In the genomic region with DNA sequence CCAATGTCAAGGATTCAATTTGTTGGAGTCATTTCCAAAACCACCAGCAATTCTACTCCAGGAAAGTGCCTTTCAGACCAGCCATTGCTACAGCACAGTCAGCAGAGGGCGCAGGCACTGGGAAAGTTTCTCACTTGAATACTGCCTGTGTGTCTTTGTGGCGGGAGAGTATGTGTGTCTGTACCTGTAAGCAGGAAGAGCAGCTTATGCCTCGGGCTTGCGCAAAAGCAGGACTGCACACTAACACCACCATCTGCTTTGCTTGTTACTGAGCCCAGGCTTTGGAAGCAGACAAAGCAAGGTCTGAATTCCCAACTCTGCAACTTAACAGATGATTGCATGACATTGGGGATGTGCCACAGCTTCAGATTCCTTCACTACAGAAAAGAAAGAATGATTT, we compare ENCODE assay signal across 8 cellular contexts. TPM values are rescaled to one million over a fixed set of nuclear protein-coding genes. Genes with fewer than 3 reads are reported as not detected.
DNase-seq lines count a peak whose midpoint lies in the region; ATAC-seq and TF ChIP-seq lines count a peak whose summit lies in the region.

No MANE protein-coding gene starts in this region.

- H3K27me3 Mint-ChIP-seq in T-helper 2 cell treated with Interferon-gamma antibody and Interleukin-4, amounts not matched to agents 5 μg/mL and 100 μg/mL, for 36 hours (ENCODE audit: low read depth), result peaks cover 64% of the 10 kb centered on the region

- H3K9me3 ChIP-seq in spleen, result no peaks in the 10 kb centered on the region

- 5 to 13% (median 6%) methylated on average over 4 of the region's 4 CpGs for WGBS in spleen, 5 donors

- peak; percentile 60 for ATAC-seq in HG02763 (IDR thresholded peaks at IDR 0.05; ENCODE audit: unreplicated experiment)
- no peak for ATAC-seq in HG02884 (IDR thresholded peaks at IDR 0.05; ENCODE audit: unreplicated experiment)

- no peaks in the 10 kb centered on the region for H3K36me3 ChIP-seq in spleen

- intact Hi-C loops in spleen (cut with DNase I; ENCODE audit: low total_unique reads), result loop anchor here (5.0 kb wide), 1 partner anchor 77 kb away; no protein-coding TSS in a partner anchor

- H3K36me3 Mint-ChIP-seq in T-helper 2 cell treated with Interferon-gamma antibody and Interleukin-4, amounts not matched to agents 5 μg/mL and 100 μg/mL, for 36 hours (ENCODE audit: low read depth), result no peaks in the 10 kb centered on the region

- in situ Hi-C loops in astrocyte of the spinal cord (cut with HindIII; ENCODE audit: low sequenced_read_pairs), result no loop called here

- peaks cover 0 to 6% (median 0%) of the 10 kb centered on the region in 7 donors for H3K27me3 ChIP-seq in spleen (replicated peaks in 1 of 7)

- TF ChIP-seq CTCF in astrocyte of the spinal cord (IDR thresholded peaks at IDR 0.05; ENCODE audit: low read depth, low read length) (peak; percentile 97), spleen (IDR thresholded peaks at IDR 0.05 in 8 of 11, conservative IDR thresholded peaks at IDR 0.05 in 3 of 11) (peak; percentile 57 to 83 (median 75))

- H3K4me1 Mint-ChIP-seq in T-helper 2 cell treated with Interferon-gamma antibody and Interleukin-4, amounts not matched to agents 5 μg/mL and 100 μg/mL, for 36 hours (ENCODE audit: low read depth), result peaks cover 6% of the 10 kb centered on the region

- peak; percentile 26 for DNase-seq in GM04504 (ENCODE audit: low read depth)
- peak; percentile 63 for DNase-seq in NCI-H2029 (lab: John Stamatoyannopoulos, UW)
- peak; percentile 53 for DNase-seq in T-helper 2 cell treated with Interferon-gamma antibody and Interleukin-4, amounts not matched to agents 5 μg/mL and 100 μg/mL, for 36 hours (ENCODE audit: low spot score)
- peak; percentile 62 for DNase-seq in astrocyte of the spinal cord (ENCODE audit: low read depth, low spot score)
- peak; percentile 70 for DNase-seq in iPS DF 19.7 (ENCODE audit: low read depth, low spot score)
- peak; percentile 86 for DNase-seq in spleen

- H3K27ac ChIP-seq in spleen, result peak overlapping the region in 1 of 8 donors; percentile 19

- H3K27ac Mint-ChIP-seq in T-helper 2 cell treated with Interferon-gamma antibody and Interleukin-4, amounts not matched to agents 5 μg/mL and 100 μg/mL, for 36 hours, result no peak overlapping the region

- peaks cover 0 to 45% (median 16%) of the 10 kb centered on the region in 6 donors for H3K4me1 ChIP-seq in spleen

- no peak overlapping the region for H3K4me3 ChIP-seq in astrocyte of the spinal cord (ENCODE audit: low read depth, low read length)
- H3K4me3 ChIP-seq in spleen, result no peak overlapping the region

- TF ChIP-seq POLR2A in spleen (IDR thresholded peaks at IDR 0.05), result no peak

- H3K9me3 Mint-ChIP-seq in T-helper 2 cell treated with Interferon-gamma antibody and Interleukin-4, amounts not matched to agents 5 μg/mL and 100 μg/mL, for 36 hours, result no peaks in the 10 kb centered on the region

- H3K4me3 Mint-ChIP-seq in T-helper 2 cell treated with Interferon-gamma antibody and Interleukin-4, amounts not matched to agents 5 μg/mL and 100 μg/mL, for 36 hours, result no peak overlapping the region

RNA-seq across cellular contexts. Expression of a gene that starts 7.0 kb away (rescaled TPM):
- under 1 TPM in 2 of 7 donors, not detected in 5; 0.40 to 0.66 TPM for total RNA-seq in spleen
- polyA plus RNA-seq in spleen, result under 1 TPM; 0.06 to 0.11 (median 0.09) TPM

RNA-seq across cellular contexts. Expression of a gene that starts 22.3 kb away (rescaled TPM):
- 1 to 10 TPM in 6 of 7 donors, under 1 TPM in 1; 0.94 to 6.2 (median 3.4) TPM for total RNA-seq in spleen
- polyA plus RNA-seq in spleen, result 1 to 10 TPM in 2 of 3 donors, under 1 TPM in 1; 0.91 to 3.3 (median 1.2) TPM

RNA-seq across cellular contexts. Expression of a gene that starts 27.5 kb away (rescaled TPM):
- total RNA-seq in spleen, result 1 to 10 TPM in 6 of 7 donors, under 1 TPM in 1; 0.34 to 3.2 (median 2.6) TPM
- polyA plus RNA-seq in spleen, result 1 to 10 TPM in 1 of 3 donors, under 1 TPM in 2; 0.67 to 2.0 (median 0.85) TPM

Comparison
In these comparisons a context has a peak if more than half of its experiments do, and no peak if none do; other contexts are left out.
1. DNase-seq: peak in every context shown above with its lines; median percentile 86 in spleen; 70 in iPS DF 19.7; 63 in NCI-H2029; 62 in astrocyte of the spinal cord; 53 in T-helper 2 cell treated with Interferon-gamma antibody and Interleukin-4, amounts not matched to agents 5 μg/mL and 100 μg/mL, for 36 hours; 26 in GM04504.